ENCODE assay signal across 8 cellular contexts in genomic region chr2:46296216-46296839, GRCh38. TPM values are rescaled to one million over a fixed set of nuclear protein-coding genes. Genes with fewer than 3 reads are reported as not detected.
A peak's percentile ranks its signal among the peaks of the same experiment; 100 is the strongest.
DNase-seq lines count a peak whose midpoint lies in the region; ATAC-seq, FAIRE-seq and TF ChIP-seq lines count a peak whose summit lies in the region.

No MANE protein-coding gene starts in this region.

- CTCF ChIA-PET in activated CD4-positive, alpha-beta memory T cell treated with anti-CD3 and anti-CD28 coated beads, Interleukin-2, amount 10 ng/mL, durations not matched to agents 7 days and 5 days (lab: Charles Lee), result no interaction called here

- ATAC-seq in HG02885 (IDR thresholded peaks at IDR 0.05; ENCODE audit: poor library complexity, unreplicated experiment) (peak; percentile 17), GM19328 (IDR thresholded peaks at IDR 0.05; ENCODE audit: unreplicated experiment) (no peak)

- H3K9me3 Mint-ChIP-seq in activated CD4-positive, alpha-beta memory T cell treated with anti-CD3 and anti-CD28 coated beads, Interleukin-2, amount 10 ng/mL, durations not matched to agents 7 days and 5 days, result no peaks in the 10 kb centered on the region
- H3K9me3 Mint-ChIP-seq in nephron, result peaks cover 2% of the 10 kb centered on the region

- peak overlapping the region; percentile 66 to 79 (median 72) for H3K4me3 ChIP-seq in BLaER1 treated with 17β-estradiol and CSF1 and Interleukin-3, amounts not matched to agents 10 nM and 100 nM

- no peak for FAIRE-seq in RCC 7860 (lab: Jason Lieb, UNC)

- peak; percentile 26 for DNase-seq in activated CD4-positive, alpha-beta memory T cell treated with anti-CD3 and anti-CD28 coated beads, Interleukin-2, amount 10 ng/mL, durations not matched to agents 7 days and 5 days
- DNase-seq in fibroblast of peridontal ligament (ENCODE audit: extremely low read depth), result peak; percentile 46
- no peak for DNase-seq in RCC 7860 (ENCODE audit: low spot score)
- DNase-seq in OCI-M2 (lab: John Stamatoyannopoulos, UW; ENCODE audit: unreplicated experiment), result no peak

- H3K36me3 Mint-ChIP-seq in activated CD4-positive, alpha-beta memory T cell treated with anti-CD3 and anti-CD28 coated beads, Interleukin-2, amount 10 ng/mL, durations not matched to agents 7 days and 5 days (ENCODE audit: low read depth), result peaks cover 15% of the 10 kb centered on the region
- H3K36me3 Mint-ChIP-seq in nephron (ENCODE audit: low read depth), result no peaks in the 10 kb centered on the region

- no peak overlapping the region for H3K27ac Mint-ChIP-seq in activated CD4-positive, alpha-beta memory T cell treated with anti-CD3 and anti-CD28 coated beads, Interleukin-2, amount 10 ng/mL, durations not matched to agents 7 days and 5 days
- H3K27ac Mint-ChIP-seq in nephron, result no peak overlapping the region

- H3K36me3 ChIP-seq in BLaER1 treated with 17β-estradiol and CSF1 and Interleukin-3, amounts not matched to agents 10 nM and 100 nM, result no peaks in the 10 kb centered on the region

- POLR2A ChIA-PET in activated CD4-positive, alpha-beta memory T cell treated with anti-CD3 and anti-CD28 coated beads, Interleukin-2, amount 10 ng/mL, durations not matched to agents 7 days and 5 days (lab: Charles Lee), result interaction anchor here (1.2 to 3.4 kb wide), 3 partner anchors 10 to 197 kb away, joined by 3 to 9 read pairs (median 4); no protein-coding TSS in a partner anchor

- peaks cover 60% of the 10 kb centered on the region for H3K27me3 Mint-ChIP-seq in activated CD4-positive, alpha-beta memory T cell treated with anti-CD3 and anti-CD28 coated beads, Interleukin-2, amount 10 ng/mL, durations not matched to agents 7 days and 5 days
- peaks cover 87% of the 10 kb centered on the region for H3K27me3 Mint-ChIP-seq in nephron (ENCODE audit: low read depth)

- H4K20me1 ChIP-seq in BLaER1 treated with 17β-estradiol and CSF1 and Interleukin-3, amounts not matched to agents 10 nM and 100 nM, result peaks cover 20 to 39% (median 33%) of the 10 kb centered on the region in 11 experiments; a peak in 20 of 22 replicates

- no peaks in the 10 kb centered on the region for H3K9me3 ChIP-seq in BLaER1 treated with 17β-estradiol and CSF1 and Interleukin-3, amounts not matched to agents 10 nM and 100 nM (replicated peaks in 1 of 11)

- peak overlapping the region; percentile 69 for H3K4me3 Mint-ChIP-seq in activated CD4-positive, alpha-beta memory T cell treated with anti-CD3 and anti-CD28 coated beads, Interleukin-2, amount 10 ng/mL, durations not matched to agents 7 days and 5 days
- peak overlapping the region; percentile 70 to 80 (median 72) for H3K4me3 Mint-ChIP-seq in nephron

- TF ChIP-seq CTCF in nephron (IDR thresholded peaks at IDR 0.05; ENCODE audit: unreplicated experiment in 3 of 3), result no peak

- peak overlapping the region; percentile 62 to 89 (median 75) for H3K9ac ChIP-seq in BLaER1 treated with 17β-estradiol and CSF1 and Interleukin-3, amounts not matched to agents 10 nM and 100 nM

- peak overlapping the region; percentile 89 to 100 (median 99) for H3K4me2 ChIP-seq in BLaER1 treated with 17β-estradiol and CSF1 and Interleukin-3, amounts not matched to agents 10 nM and 100 nM

- H3K27me3 ChIP-seq in BLaER1 treated with 17β-estradiol and CSF1 and Interleukin-3, amounts not matched to agents 10 nM and 100 nM, result peaks cover 37 to 65% (median 61%) of the 10 kb centered on the region in 11 experiments

- peaks cover 36% of the 10 kb centered on the region for H3K4me1 Mint-ChIP-seq in activated CD4-positive, alpha-beta memory T cell treated with anti-CD3 and anti-CD28 coated beads, Interleukin-2, amount 10 ng/mL, durations not matched to agents 7 days and 5 days
- peaks cover 27% of the 10 kb centered on the region for H3K4me1 Mint-ChIP-seq in nephron

- peaks cover 24 to 42% (median 35%) of the 10 kb centered on the region in 10 experiments for H3K4me1 ChIP-seq in BLaER1 treated with 17β-estradiol and CSF1 and Interleukin-3, amounts not matched to agents 10 nM and 100 nM

- H3K27ac ChIP-seq in BLaER1 treated with 17β-estradiol and CSF1 and Interleukin-3, amounts not matched to agents 10 nM and 100 nM, result peak overlapping the region in 10 of 11 experiments; percentile 41 to 84 (median 64); a peak in 15 of 22 replicates

RNA-seq across cellular contexts. Expression of gene EPAS1, which starts 0.9 kb away (rescaled TPM):
- 10 to 100 TPM; 76.3 to 79.0 TPM for total RNA-seq in activated CD4-positive, alpha-beta memory T cell treated with anti-CD3 and anti-CD28 coated beads, Interleukin-2, amount 10 ng/mL, durations not matched to agents 7 days and 5 days

Comparison
In these comparisons a context has a peak if more than half of its experiments do, and no peak if none do; other contexts are left out.
1. DNase-seq: peak in activated CD4-positive, alpha-beta memory T cell treated with anti-CD3 and anti-CD28 coated beads, Interleukin-2, amount 10 ng/mL, durations not matched to agents 7 days and 5 days (single experiment) and fibroblast of peridontal ligament (single experiment); none in RCC 7860 (single experiment) and OCI-M2 (single experiment).